8 cellular contexts compared by ENCODE assay signal in the genomic region with DNA sequence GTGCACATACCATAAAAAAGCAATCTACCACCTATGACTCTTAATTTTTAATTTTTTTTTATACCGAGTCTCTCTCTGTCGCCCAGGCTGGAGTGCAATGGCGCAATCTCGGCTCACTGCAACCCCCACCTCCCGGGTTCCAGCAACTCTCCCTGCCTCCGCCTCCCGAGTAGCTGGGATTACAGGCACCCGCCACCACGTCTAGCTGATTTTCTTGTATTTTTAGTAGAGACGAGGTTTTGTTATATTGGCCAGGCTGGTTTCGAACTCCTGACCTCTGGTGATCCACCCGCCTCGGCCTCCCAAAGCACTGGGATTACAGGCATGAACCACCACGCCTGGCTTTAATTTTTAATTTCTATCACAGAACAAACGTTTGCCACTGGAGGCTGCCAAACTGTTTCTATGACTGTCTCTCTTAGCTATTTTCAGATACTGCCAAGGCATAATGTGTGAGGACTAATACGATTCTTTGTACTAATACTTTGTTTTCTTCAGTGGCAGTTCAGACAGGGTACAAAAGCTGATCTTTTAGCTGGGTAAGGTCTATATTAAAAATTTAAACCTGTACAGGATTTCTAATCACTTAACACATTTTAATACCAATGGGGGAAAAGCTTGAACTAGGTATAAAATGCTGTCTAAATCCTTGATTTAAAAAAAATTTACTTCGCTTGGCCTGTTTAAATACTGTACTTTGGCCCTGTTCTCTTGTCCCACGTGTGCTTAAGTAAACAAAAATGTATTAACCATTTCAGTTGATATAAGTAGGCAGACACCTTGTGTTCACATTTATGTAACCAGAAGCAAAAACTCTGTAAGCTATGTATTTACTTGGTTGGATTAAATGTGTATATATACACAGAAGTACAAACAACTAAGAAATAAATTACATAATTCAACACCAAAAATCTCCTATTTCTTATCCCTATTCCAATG. TPM values are rescaled to one million over a fixed set of nuclear protein-coding genes. Genes with fewer than 3 reads are reported as not detected.
DNase-seq lines count a peak whose midpoint lies in the region; ATAC-seq and TF ChIP-seq lines count a peak whose summit lies in the region.

No MANE protein-coding gene starts in this region.

- H3K4me1 Mint-ChIP-seq in Calu3 (ENCODE audit: low read depth, unreplicated experiment) (peaks cover 25% of the 10 kb centered on the region), neural crest cell (peaks cover 28% of the 10 kb centered on the region)

- CTCF ChIA-PET in Calu3 (lab: Charles Lee) = interaction anchor here (0.9 kb wide), 1 partner anchor 8 kb away, joined by 5 read pairs; no protein-coding TSS in a partner anchor

- H3K9me3 ChIP-seq in duodenal mucosa (ENCODE audit: control insufficient read depth in 1 of 2, low read length in 2 of 2) (no peaks in the 10 kb centered on the region), spleen (no peaks in the 10 kb centered on the region)

- peak overlapping the region in 1 of 2 donors; percentile 82 for H3K9ac ChIP-seq in duodenal mucosa (ENCODE audit: low read depth in 1 of 2, low read length in 2 of 2)

- H3K27me3 Mint-ChIP-seq in Calu3 (ENCODE audit: unreplicated experiment) = no peaks in the 10 kb centered on the region
- H3K27me3 Mint-ChIP-seq in neural crest cell (ENCODE audit: low read depth) = peaks cover under 1% of the 10 kb centered on the region

- H3K27ac Mint-ChIP-seq in Calu3 (ENCODE audit: unreplicated experiment) (peak overlapping the region; percentile 71), neural crest cell (ENCODE audit: unreplicated experiment) (no peak overlapping the region)

- no peak for ATAC-seq in GM19455 (IDR thresholded peaks at IDR 0.05; ENCODE audit: unreplicated experiment)

- H3K36me3 ChIP-seq in duodenal mucosa (ENCODE audit: control insufficient read depth in 1 of 2, insufficient read depth in 2 of 2, low read length in 2 of 2) (no peaks in the 10 kb centered on the region), spleen (peaks cover 0 to 11% (median 0%) of the 10 kb centered on the region in 6 donors)

- no peak for TF ChIP-seq CTCF in Calu3 (IDR thresholded peaks at IDR 0.05; ENCODE audit: unreplicated experiment)
- no peak for TF ChIP-seq CTCF in neural crest cell (conservative IDR thresholded peaks at IDR 0.05)
- no peak for TF ChIP-seq CTCF in spleen (IDR thresholded peaks at IDR 0.05 in 8 of 11, conservative IDR thresholded peaks at IDR 0.05 in 3 of 11)

- TF ChIP-seq POLR2A in spleen (IDR thresholded peaks at IDR 0.05) = no peak

- intact Hi-C loops in Calu3 (cut with micrococcal nuclease; ENCODE audit: unreplicated experiment) = loop anchor here (1.0 to 2.0 kb wide), 2 partner anchors 65 to 94 kb away; no protein-coding TSS in a partner anchor
- intact Hi-C loops in spleen (cut with DNase I; ENCODE audit: low total_unique reads) = no loop called here

- no TSS peak for BruUV-seq in Calu3 (replicated peaks; lab: Mats Ljungman, UMichigan)

- peaks cover 18 to 23% of the 10 kb centered on the region in 2 donors for H3K4me1 ChIP-seq in duodenal mucosa (ENCODE audit: control insufficient read depth in 1 of 2, insufficient read depth in 2 of 2, low read length in 2 of 2)
- peaks cover 15 to 67% (median 49%) of the 10 kb centered on the region in 6 donors for H3K4me1 ChIP-seq in spleen

- H3K36me3 Mint-ChIP-seq in Calu3 (ENCODE audit: insufficient read depth, unreplicated experiment) = peaks cover 47% of the 10 kb centered on the region
- peaks cover 5% of the 10 kb centered on the region for H3K36me3 Mint-ChIP-seq in neural crest cell (ENCODE audit: low read depth)

- peak overlapping the region; percentile 78 for H3K4me3 Mint-ChIP-seq in Calu3 (ENCODE audit: low read depth, unreplicated experiment)
- peak overlapping the region; percentile 95 for H3K4me3 Mint-ChIP-seq in neural crest cell

- no peak for DNase-seq in Calu3
- peak; percentile 12 for DNase-seq in NCI-H2029 (lab: John Stamatoyannopoulos, UW)
- DNase-seq in neural crest cell (ENCODE audit: low read depth, low spot score) = no peak
- no peak for DNase-seq in NCI-H1694 treated with DMSO at 0.1 percent for 48 hours (lab: John Stamatoyannopoulos, UW)
- DNase-seq in spleen = no peak
- no peak for DNase-seq in activated CD4-positive, CD25-positive, alpha-beta regulatory T cell (lab: John Stamatoyannopoulos, UW)

- H3K9me3 Mint-ChIP-seq in Calu3 (ENCODE audit: low read depth, unreplicated experiment) (no peaks in the 10 kb centered on the region), neural crest cell (no peaks in the 10 kb centered on the region)

- 85 to 90% (median 86%) methylated on average over 18 of the region's 18 CpGs for WGBS in spleen, 5 donors

- peak overlapping the region; percentile 24 for H3K27ac ChIP-seq in duodenal mucosa (ENCODE audit: low read depth, low read length)
- peak overlapping the region in 1 of 8 donors; percentile 90 for H3K27ac ChIP-seq in spleen

- H3K4me3 ChIP-seq in duodenal mucosa (ENCODE audit: low read depth in 1 of 2, low read length in 2 of 2) = peak overlapping the region; percentile 82
- peak overlapping the region in 4 of 8 donors; percentile 92 to 97 (median 96) for H3K4me3 ChIP-seq in spleen

- H3K27me3 ChIP-seq in duodenal mucosa (ENCODE audit: control insufficient read depth in 1 of 2, insufficient read depth in 2 of 2, low read length in 2 of 2) (no peaks in the 10 kb centered on the region), spleen (replicated peaks in 1 of 7) (no peaks in the 10 kb centered on the region)

RNA-seq across cellular contexts. Expression of a gene that starts 2.3 kb away (rescaled TPM):
- total RNA-seq in Calu3 (2022) = 54.5 and 55.5 TPM in 2 replicates
- total RNA-seq in neural crest cell = 50.0 and 51.2 TPM in 2 replicates
- total RNA-seq in spleen = 10 to 100 TPM; 22.2 to 46.8 (median 33.9) TPM
- 10 to 100 TPM; 13.8 to 19.5 (median 18.0) TPM for polyA plus RNA-seq in spleen
